8 cellular contexts compared by ENCODE assay signal in the genomic region with DNA sequence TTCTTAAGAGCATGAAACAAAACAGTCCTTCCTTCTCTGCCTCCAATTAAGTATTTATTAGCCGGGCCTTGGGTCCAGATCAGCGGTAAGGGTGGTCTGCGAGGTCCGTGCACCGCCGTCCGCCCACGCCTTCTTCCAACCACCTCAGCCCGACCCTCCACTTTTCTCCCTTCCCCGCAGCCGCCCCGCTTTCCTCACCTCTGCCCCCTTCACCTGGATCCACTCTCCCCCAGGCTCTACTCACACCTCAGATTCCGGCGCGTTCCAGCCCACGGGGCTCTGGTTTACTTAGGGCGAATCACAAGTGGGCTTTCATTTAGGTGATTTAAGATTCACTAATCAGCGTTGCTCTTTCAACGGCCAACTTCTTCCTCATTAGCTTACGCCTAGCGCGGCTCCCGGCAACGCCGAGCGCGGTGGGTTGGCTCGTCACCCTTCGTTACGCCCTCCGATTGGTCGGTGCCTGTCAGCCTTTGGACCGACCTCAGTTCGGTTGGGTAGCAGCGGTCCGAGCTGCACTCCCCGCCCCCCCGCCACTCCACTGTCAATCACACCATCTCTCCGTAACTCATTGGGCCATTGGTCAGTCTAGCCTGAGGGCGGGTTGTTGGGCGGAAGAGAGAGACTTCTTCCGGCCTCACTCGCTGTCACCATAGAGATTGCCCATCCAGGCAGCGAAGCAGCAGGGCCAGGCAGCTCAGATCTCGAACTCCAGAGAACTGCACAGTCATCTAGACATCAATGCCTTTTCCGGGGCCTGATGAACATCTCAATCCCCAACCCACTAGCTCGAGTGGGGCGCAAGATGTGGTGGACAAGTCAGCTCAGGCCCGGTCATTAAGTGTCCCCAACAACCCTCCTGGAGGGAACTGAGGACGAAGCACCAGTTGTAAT. TPM values are rescaled to one million over a fixed set of nuclear protein-coding genes. Genes with fewer than 3 reads are reported as not detected.
DNase-seq lines count a peak whose midpoint lies in the region; ATAC-seq, FAIRE-seq and TF ChIP-seq lines count a peak whose summit lies in the region.

TSS of gene TMEM218 (minus strand) at position 286 of the 894 bp plus-strand sequence. CDS start 9,385 bp downstream, outside the sequence.

- peaks cover 0 to 4% (median 0%) of the 10 kb centered on the region in 3 donors for H3K36me3 Mint-ChIP-seq in naive thymus-derived CD8-positive, alpha-beta T cell

- peak within 1 kb of the TSS; percentile 91 to 100 (median 98) for H3K4me3 Mint-ChIP-seq in naive thymus-derived CD8-positive, alpha-beta T cell

- H4K20me1 ChIP-seq in Loucy (ENCODE audit: insufficient read depth, low read length, poor library complexity, severe bottlenecking) = no peaks in the 10 kb centered on the region

- no peaks in the 10 kb centered on the region for H3K36me3 ChIP-seq in Loucy (ENCODE audit: insufficient read depth, low read length)

- H3K9me2 ChIP-seq in Loucy (replicated peaks; ENCODE audit: low read depth, low read length) = no peaks in the 10 kb centered on the region

- H3K27me3 Mint-ChIP-seq in naive thymus-derived CD8-positive, alpha-beta T cell = peaks cover 0 to 4% (median 2%) of the 10 kb centered on the region in 5 donors

- H3K9me3 Mint-ChIP-seq in naive thymus-derived CD8-positive, alpha-beta T cell = peaks cover 0 to 10% (median 0%) of the 10 kb centered on the region in 9 donors

- DNase-seq in EL = peak; percentile 99
- DNase-seq in H54 (ENCODE audit: insufficient read length, low spot score) = peak; percentile 87
- DNase-seq in activated T-helper 9 cell treated with anti-CD3 and anti-CD28 coated beads, Interleukin-2, amount 50 U/mL, for 16 hours (ENCODE audit: low read depth) = peak; percentile 95
- peak; percentile 99 for DNase-seq in fibroblast of mammary gland (ENCODE audit: low read depth)
- DNase-seq in naive thymus-derived CD8-positive, alpha-beta T cell = peak; percentile 83 to 99 (median 96)
- DNase-seq in stimulated activated naive CD4-positive, alpha-beta T cell (lab: John Stamatoyannopoulos, UW) = peak; percentile 89 to 95 (median 93)

- peak within 1 kb of the TSS; percentile 87 for H3K9ac ChIP-seq in Loucy (ENCODE audit: low read depth, low read length, poor library complexity, severe bottlenecking)

- peak within 1 kb of the TSS; percentile 96 to 100 (median 97) for H3K27ac Mint-ChIP-seq in naive thymus-derived CD8-positive, alpha-beta T cell

- H3K27me3 ChIP-seq in Loucy (ENCODE audit: insufficient read depth, low read length, poor library complexity, severe bottlenecking) = peaks cover 38% of the 10 kb centered on the region

- H2AFZ ChIP-seq in Loucy (ENCODE audit: low read length) = peak within 1 kb of the TSS; percentile 95

- H3F3A ChIP-seq in Loucy (ENCODE audit: low read depth) = no peaks in the 10 kb centered on the region

- H3K9me3 ChIP-seq in Loucy (ENCODE audit: insufficient read depth, low read depth, low read length) = no peaks in the 10 kb centered on the region

- peaks cover 19% of the 10 kb centered on the region for H3K4me1 ChIP-seq in Loucy (ENCODE audit: insufficient read depth, low read length, poor library complexity, severe bottlenecking)

- H3K4me1 Mint-ChIP-seq in naive thymus-derived CD8-positive, alpha-beta T cell = peaks cover 7 to 24% (median 22%) of the 10 kb centered on the region in 4 donors

- TF ChIP-seq CTCF in Loucy (conservative IDR thresholded peaks at IDR 0.05; ENCODE audit: low read length) (no peak), fibroblast of mammary gland (conservative IDR thresholded peaks at IDR 0.05; ENCODE audit: control insufficient read depth, insufficient read depth, low read depth, low read length) (no peak)

- TF ChIP-seq POLR2A in H54 (IDR thresholded peaks at IDR 0.05; ENCODE audit: low read depth, low read length) (no peak), Raji (IDR thresholded peaks at IDR 0.05; ENCODE audit: insufficient read depth, low read depth, low read length) (peak; percentile 73)

- peak within 1 kb of the TSS; percentile 97 for H3K4me3 ChIP-seq in Loucy (ENCODE audit: low read length, poor library complexity, severe bottlenecking)
- H3K4me3 ChIP-seq in fibroblast of mammary gland (ENCODE audit: control insufficient read depth, low read depth, low read length) = peak within 1 kb of the TSS; percentile 99

- peak; percentile 97 for FAIRE-seq in H54 (lab: Jason Lieb, UNC)

- POLR2A ChIA-PET in naive thymus-derived CD8-positive, alpha-beta T cell (lab: Charles Lee) = interaction anchor here (0.7 to 3.6 kb wide), 10 partner anchors 12 to 365 kb away, joined by 3 to 27 read pairs (median 5); partner anchors contain the start of genes CCDC15, MSANTD2 and SLC37A2

- ATAC-seq in naive thymus-derived CD8-positive, alpha-beta T cell = peak; percentile 94 to 96

- peaks cover 18% of the 10 kb centered on the region for H3K79me2 ChIP-seq in Loucy (ENCODE audit: insufficient read depth, low read length)

- H3K4me2 ChIP-seq in Loucy (ENCODE audit: low read depth, low read length, poor library complexity, severe bottlenecking) = peak within 1 kb of the TSS; percentile 77

RNA-seq across cellular contexts. Expression of gene TMEM218, which starts in this region (rescaled TPM):
- total RNA-seq in naive thymus-derived CD8-positive, alpha-beta T cell = 10 to 100 TPM; 12.2 to 13.7 TPM
- 10 to 100 TPM; 30.0 to 40.1 (median 35.3) TPM for polyA plus RNA-seq in naive thymus-derived CD8-positive, alpha-beta T cell

Comparison
In these comparisons a context has a peak if more than half of its experiments do, and no peak if none do; other contexts are left out.
1. Peak in every context shown above with its lines: DNase-seq, ATAC-seq and H3K4me3 ChIP-seq.